36 cellular contexts compared by ENCODE assay signal in the genomic region with DNA sequence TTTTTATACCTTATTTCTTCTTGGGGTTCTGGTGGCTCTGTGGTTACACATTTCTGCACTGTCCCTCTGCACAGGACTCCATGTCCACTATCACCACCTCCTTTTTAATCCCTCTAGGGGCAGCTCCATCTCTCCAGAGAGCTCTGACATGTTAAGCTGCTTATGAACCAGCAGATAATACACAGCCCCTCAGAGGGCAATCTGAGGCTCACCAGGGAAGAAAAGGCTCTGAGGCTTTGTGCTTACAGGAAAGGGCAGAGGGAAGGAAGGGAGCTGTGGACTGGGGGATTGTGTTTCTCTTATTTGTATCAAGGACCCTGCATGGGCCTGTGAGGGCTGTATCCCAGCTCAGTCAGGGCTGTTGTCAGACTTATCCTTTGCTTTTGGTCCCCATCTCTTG.
"Had no signal": no experiment of that assay in that cellular context is flagged by ENCODE, and none has a peak within 500 bp of the region (broad histone marks: within the 10 kb centered on the region; RNA-seq: fewer than 3 reads in every experiment).

No MANE protein-coding gene starts in this region.

- H3K4me1 Mint-ChIP-seq: activated CD4-positive, alpha-beta T cell treated with anti-CD3 and anti-CD28 coated beads for 36 hours; activated CD4-positive, alpha-beta T cell treated with anti-CD3 and anti-CD28 coated beads, Interleukin-2, amount 10 ng/mL, durations not matched to agents 24 days and 14 days; activated CD8-positive, alpha-beta memory T cell treated with anti-CD3 and anti-CD28 coated beads, Interleukin-2, amount 10 ng/mL, durations not matched to agents 7 days and 5 days; activated naive CD4-positive, alpha-beta T cell treated with anti-CD3 and anti-CD28 coated beads, Interleukin-2, amount 50 U/mL, for 24 hours; activated naive CD8-positive, alpha-beta T cell treated with anti-CD3 and anti-CD28 coated beads for 36 hours; activated naive CD8-positive, alpha-beta T cell treated with anti-CD3 and anti-CD28 coated beads, Interleukin-2, amount 50 U/mL, for 24 hours; T-helper 17 cell had no signal

- H3K4me3 Mint-ChIP-seq: activated CD4-positive, alpha-beta memory T cell treated with anti-CD3 and anti-CD28 coated beads for 36 hours; activated CD4-positive, alpha-beta T cell treated with anti-CD3 and anti-CD28 coated beads for 36 hours; activated CD4-positive, alpha-beta T cell treated with anti-CD3 and anti-CD28 coated beads, Interleukin-2, amount 10 ng/mL, durations not matched to agents 24 days and 14 days; activated CD8-positive, alpha-beta memory T cell treated with anti-CD3 and anti-CD28 coated beads, Interleukin-2, amount 10 ng/mL, durations not matched to agents 7 days and 5 days; activated CD8-positive, alpha-beta T cell treated with anti-CD3 and anti-CD28 coated beads, Interleukin-2, amount 10 ng/mL, durations not matched to agents 7 days and 5 days; activated naive CD4-positive, alpha-beta T cell treated with anti-CD3 and anti-CD28 coated beads for 36 hours; activated naive CD4-positive, alpha-beta T cell treated with anti-CD3 and anti-CD28 coated beads, Interleukin-2, amount 50 U/mL, for 24 hours; activated naive CD8-positive, alpha-beta T cell treated with anti-CD3 and anti-CD28 coated beads for 36 hours; activated naive CD8-positive, alpha-beta T cell treated with anti-CD3 and anti-CD28 coated beads, Interleukin-2, amount 50 U/mL, for 24 hours; activated T-helper 1 cell treated with anti-CD3 and anti-CD28 coated beads, Interleukin-12 subunit alpha, Interleukin-12 subunit beta, Interleukin-2, Interleukin-4 antibody, amounts not matched to agents 30 ng/mL and 10 ng/mL and 1 ng/mL, durations not matched to agents 14 hours and 24 hours and 36 hours; T-helper 17 cell; T-helper 2 cell treated with Interferon-gamma antibody and Interleukin-4, amounts not matched to agents 5 μg/mL and 100 μg/mL, for 36 hours had no signal

- H3K4me1 ChIP-seq: adrenal gland, body of pancreas, breast epithelium, colonic mucosa, esophagus muscularis mucosa, foreskin keratinocyte, gastroesophageal sphincter, heart right ventricle had no signal

- H3K9me3 ChIP-seq: adrenal gland, body of pancreas, breast epithelium, colonic mucosa, esophagus muscularis mucosa, gastroesophageal sphincter, heart right ventricle had no signal

- H3K4me3 ChIP-seq: adrenal gland, body of pancreas, breast epithelium, cardiac muscle cell, colonic mucosa, esophagus muscularis mucosa, gastroesophageal sphincter, heart right ventricle, hepatocyte had no signal

- H3K27ac Mint-ChIP-seq: activated CD4-positive, alpha-beta memory T cell treated with anti-CD3 and anti-CD28 coated beads for 36 hours; activated CD4-positive, alpha-beta T cell treated with anti-CD3 and anti-CD28 coated beads for 36 hours; activated CD4-positive, alpha-beta T cell treated with anti-CD3 and anti-CD28 coated beads, Interleukin-2, amount 10 ng/mL, durations not matched to agents 24 days and 14 days; activated CD8-positive, alpha-beta memory T cell treated with anti-CD3 and anti-CD28 coated beads, Interleukin-2, amount 10 ng/mL, durations not matched to agents 7 days and 5 days; activated CD8-positive, alpha-beta T cell treated with anti-CD3 and anti-CD28 coated beads, Interleukin-2, amount 10 ng/mL, durations not matched to agents 7 days and 5 days; activated naive CD4-positive, alpha-beta T cell treated with anti-CD3 and anti-CD28 coated beads for 36 hours; activated naive CD4-positive, alpha-beta T cell treated with anti-CD3 and anti-CD28 coated beads, Interleukin-2, amount 50 U/mL, for 24 hours; activated naive CD8-positive, alpha-beta T cell treated with anti-CD3 and anti-CD28 coated beads for 36 hours; activated naive CD8-positive, alpha-beta T cell treated with anti-CD3 and anti-CD28 coated beads, Interleukin-2, amount 50 U/mL, for 24 hours; activated T-helper 1 cell treated with anti-CD3 and anti-CD28 coated beads, Interleukin-12 subunit alpha, Interleukin-12 subunit beta, Interleukin-2, Interleukin-4 antibody, amounts not matched to agents 30 ng/mL and 10 ng/mL and 1 ng/mL, durations not matched to agents 14 hours and 24 hours and 36 hours; activated T-helper 2 cell treated with anti-CD3 and anti-CD28 coated beads, Interferon-gamma antibody, Interleukin-2, Interleukin-4, amounts not matched to agents 10 μg/mL and 5 μg/mL and 100 μg/mL, durations not matched to agents 14 hours and 24 hours and 36 hours; T-helper 17 cell; T-helper 2 cell treated with Interferon-gamma antibody and Interleukin-4, amounts not matched to agents 5 μg/mL and 100 μg/mL, for 36 hours had no signal

- H3K27ac ChIP-seq: adrenal gland, body of pancreas, breast epithelium, cardiac muscle cell, colonic mucosa, esophagus muscularis mucosa, foreskin keratinocyte, gastroesophageal sphincter, heart right ventricle, hepatocyte had no signal

- DNase-seq: activated CD4-positive, alpha-beta memory T cell treated with anti-CD3 and anti-CD28 coated beads for 36 hours; activated CD4-positive, alpha-beta T cell treated with anti-CD3 and anti-CD28 coated beads for 36 hours; activated CD4-positive, alpha-beta T cell treated with anti-CD3 and anti-CD28 coated beads, Interleukin-2, amount 10 ng/mL, durations not matched to agents 24 days and 14 days; activated CD4-positive, CD25-positive, alpha-beta regulatory T cell; activated CD4-positive, CD25-positive, alpha-beta regulatory T cell treated with anti-CD3 and anti-CD28 coated beads, Interleukin-2, amount 50 U/mL, for 72 hours; activated CD8-positive, alpha-beta memory T cell treated with anti-CD3 and anti-CD28 coated beads, Interleukin-2, amount 10 ng/mL, durations not matched to agents 7 days and 5 days; activated CD8-positive, alpha-beta memory T cell treated with anti-CD3 and anti-CD28 coated beads, Interleukin-2, amount 50 U/mL, for 4 hours; activated CD8-positive, alpha-beta T cell treated with anti-CD3 and anti-CD28 coated beads, Interleukin-2, amount 10 ng/mL, durations not matched to agents 7 days and 5 days; activated effector memory CD4-positive, alpha-beta T cell treated with anti-CD3 and anti-CD28 coated beads, Interleukin-2, amount 50 U/mL, for 16 hours; activated naive CD4-positive, alpha-beta T cell treated with anti-CD3 and anti-CD28 coated beads for 36 hours; activated naive CD8-positive, alpha-beta T cell treated with anti-CD3 and anti-CD28 coated beads for 36 hours; activated naive CD8-positive, alpha-beta T cell treated with anti-CD3 and anti-CD28 coated beads, Interleukin-2, amount 50 U/mL, for 24 hours; activated T-cell treated with anti-CD3 and anti-CD28 coated beads, Interleukin-2, amount 50 U/mL, for 1 hour; activated T-cell treated with anti-CD3 and anti-CD28 coated beads, Interleukin-2, amount 50 U/mL, for 48 hours; adrenal gland; amygdala; aorta; body of pancreas; central memory CD4-positive, alpha-beta T cell; cerebellar nuclear complex; colonic mucosa; effector memory CD4-positive, alpha-beta T cell; erythroblast; foreskin keratinocyte; heart right ventricle; T-helper 17 cell; T1000 had no signal

- H3K36me3 Mint-ChIP-seq: activated CD4-positive, alpha-beta memory T cell treated with anti-CD3 and anti-CD28 coated beads for 36 hours; activated CD8-positive, alpha-beta memory T cell treated with anti-CD3 and anti-CD28 coated beads, Interleukin-2, amount 10 ng/mL, durations not matched to agents 7 days and 5 days; activated naive CD4-positive, alpha-beta T cell treated with anti-CD3 and anti-CD28 coated beads, Interleukin-2, amount 50 U/mL, for 24 hours; activated naive CD8-positive, alpha-beta T cell treated with anti-CD3 and anti-CD28 coated beads for 36 hours had no signal

- H3K27me3 ChIP-seq: adrenal gland, body of pancreas, breast epithelium, cardiac muscle cell, colonic mucosa, esophagus muscularis mucosa, foreskin keratinocyte, gastroesophageal sphincter, heart right ventricle, hepatocyte had no signal

- ATAC-seq: activated CD4-positive, alpha-beta T cell treated with anti-CD3 and anti-CD28 coated beads for 36 hours; activated CD8-positive, alpha-beta memory T cell treated with anti-CD3 and anti-CD28 coated beads, Interleukin-2, amount 10 ng/mL, durations not matched to agents 7 days and 5 days; activated CD8-positive, alpha-beta T cell treated with anti-CD3 and anti-CD28 coated beads, Interleukin-2, amount 10 ng/mL, durations not matched to agents 7 days and 5 days; activated naive CD8-positive, alpha-beta T cell treated with anti-CD3 and anti-CD28 coated beads, Interleukin-2, amount 50 U/mL, for 24 hours; body of pancreas; foreskin keratinocyte; gastroesophageal sphincter; heart right ventricle; T-helper 17 cell had no signal

- H3K9me3 Mint-ChIP-seq: activated CD4-positive, alpha-beta memory T cell treated with anti-CD3 and anti-CD28 coated beads for 36 hours; activated CD4-positive, alpha-beta T cell treated with anti-CD3 and anti-CD28 coated beads, Interleukin-2, amount 10 ng/mL, durations not matched to agents 24 days and 14 days; activated naive CD4-positive, alpha-beta T cell treated with anti-CD3 and anti-CD28 coated beads for 36 hours; activated naive CD4-positive, alpha-beta T cell treated with anti-CD3 and anti-CD28 coated beads, Interleukin-2, amount 50 U/mL, for 24 hours; activated naive CD8-positive, alpha-beta T cell treated with anti-CD3 and anti-CD28 coated beads for 36 hours; activated naive CD8-positive, alpha-beta T cell treated with anti-CD3 and anti-CD28 coated beads, Interleukin-2, amount 50 U/mL, for 24 hours; activated T-helper 1 cell treated with anti-CD3 and anti-CD28 coated beads, Interleukin-12 subunit alpha, Interleukin-12 subunit beta, Interleukin-2, Interleukin-4 antibody, amounts not matched to agents 30 ng/mL and 10 ng/mL and 1 ng/mL, durations not matched to agents 14 hours and 24 hours and 36 hours; activated T-helper 2 cell treated with anti-CD3 and anti-CD28 coated beads, Interferon-gamma antibody, Interleukin-2, Interleukin-4, amounts not matched to agents 10 μg/mL and 5 μg/mL and 100 μg/mL, durations not matched to agents 14 hours and 24 hours and 36 hours; T-helper 2 cell treated with Interferon-gamma antibody and Interleukin-4, amounts not matched to agents 5 μg/mL and 100 μg/mL, for 36 hours had no signal

- H3K27me3 Mint-ChIP-seq: activated CD4-positive, alpha-beta memory T cell treated with anti-CD3 and anti-CD28 coated beads for 36 hours; activated CD4-positive, alpha-beta T cell treated with anti-CD3 and anti-CD28 coated beads for 36 hours; activated CD4-positive, alpha-beta T cell treated with anti-CD3 and anti-CD28 coated beads, Interleukin-2, amount 10 ng/mL, durations not matched to agents 24 days and 14 days; activated naive CD8-positive, alpha-beta T cell treated with anti-CD3 and anti-CD28 coated beads for 36 hours had no signal

- H3K36me3 ChIP-seq: adrenal gland, breast epithelium, cardiac muscle cell, colonic mucosa, esophagus muscularis mucosa, gastroesophageal sphincter, heart right ventricle had no signal
